8 cellular contexts compared by ENCODE assay signal in the genomic region with DNA sequence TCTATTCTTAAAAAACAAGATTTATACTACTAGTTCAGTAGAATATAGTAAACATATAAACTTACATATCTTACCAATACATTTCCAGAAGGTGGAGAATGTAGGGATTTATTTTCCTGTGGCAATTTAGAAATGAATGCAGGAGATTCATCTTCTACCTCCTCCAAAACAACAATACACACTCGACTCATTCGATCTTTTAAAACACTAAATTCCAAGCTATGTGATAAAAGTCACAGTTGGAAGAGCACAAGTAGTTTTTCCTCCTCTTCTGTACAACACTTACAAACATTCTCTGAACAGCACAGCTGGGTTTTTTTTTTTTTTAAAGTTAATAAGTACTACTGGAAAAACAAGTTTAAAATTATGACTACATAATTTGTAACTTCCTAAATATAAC. TPM values are rescaled to one million over a fixed set of nuclear protein-coding genes. Genes with fewer than 3 reads are reported as not detected.
A peak's percentile ranks its signal among the peaks of the same experiment; 100 is the strongest.
DNase-seq lines count a peak whose midpoint lies in the region; ATAC-seq and TF ChIP-seq lines count a peak whose summit lies in the region.

No MANE protein-coding gene starts in this region.

- no peaks in the 10 kb centered on the region for H3K9me3 ChIP-seq in right cardiac atrium (ENCODE audit: control insufficient read depth, low read length)
- no peaks in the 10 kb centered on the region for H3K9me3 ChIP-seq in uterus

- ATAC-seq in right cardiac atrium, result no peak
- ATAC-seq in Right ventricle myocardium inferior, result no peak
- ATAC-seq in HG03175 (IDR thresholded peaks at IDR 0.05; ENCODE audit: unreplicated experiment), result no peak
- ATAC-seq in GM21717 (IDR thresholded peaks at IDR 0.05; ENCODE audit: unreplicated experiment), result no peak

- DNase-seq in right cardiac atrium (no peak), Right ventricle myocardium inferior (ENCODE audit: missing footprints) (no peak), astrocyte of the spinal cord (ENCODE audit: low read depth, low spot score) (no peak), lung microvascular endothelial cell (ENCODE audit: low read depth in 2 of 2) (peak; percentile 10 to 26), uterus (no peak), DMS153 treated with DMSO at 0.1 percent for 48 hours (lab: John Stamatoyannopoulos, UW; ENCODE audit: unreplicated experiment) (no peak)

- 42% methylated on average over 2 of the region's 2 CpGs for WGBS in right cardiac atrium

- in situ Hi-C loops in astrocyte of the spinal cord (cut with HindIII; ENCODE audit: low sequenced_read_pairs), result no loop called here

- H3K27me3 ChIP-seq in right cardiac atrium (ENCODE audit: control insufficient read depth, insufficient read depth) (no peaks in the 10 kb centered on the region), uterus (no peaks in the 10 kb centered on the region)

- intact Hi-C loops in right cardiac atrium (cut with DNase I) (no loop called here), Right ventricle myocardium inferior (cut with DNase I) (no loop called here), uterus (cut with DNase I; ENCODE audit: low total_unique reads) (no loop called here)

- peak overlapping the region; percentile 32 for H3K4me3 ChIP-seq in right cardiac atrium (ENCODE audit: low read length)
- H3K4me3 ChIP-seq in astrocyte of the spinal cord (ENCODE audit: low read depth, low read length), result peak overlapping the region; percentile 77
- H3K4me3 ChIP-seq in uterus, result peak overlapping the region; percentile 34 to 39

- TF ChIP-seq POLR2A in uterus (IDR thresholded peaks at IDR 0.05), result no peak

- no peaks in the 10 kb centered on the region for H3K4me1 ChIP-seq in right cardiac atrium (ENCODE audit: control insufficient read depth, insufficient read depth, low read length)
- peaks cover 0 to 10% of the 10 kb centered on the region in 2 donors for H3K4me1 ChIP-seq in uterus

- TF ChIP-seq CTCF in astrocyte of the spinal cord (IDR thresholded peaks at IDR 0.05; ENCODE audit: low read depth, low read length), result no peak
- no peak for TF ChIP-seq CTCF in uterus (IDR thresholded peaks at IDR 0.05)

- H3K36me3 ChIP-seq in uterus, result no peaks in the 10 kb centered on the region

- H3K27ac ChIP-seq in right cardiac atrium (ENCODE audit: low read length), result no peak overlapping the region
- peak overlapping the region; percentile 85 to 95 for H3K27ac ChIP-seq in uterus

RNA-seq across cellular contexts. Expression of a gene that starts 1.4 kb away (rescaled TPM):
- total RNA-seq in right cardiac atrium, result 10 to 100 TPM in 2 of 4 donors, 1 to 10 TPM in 2; 9.1 to 14.3 (median 11.3) TPM
- polyA plus RNA-seq in right cardiac atrium, result 3.8 TPM
- total RNA-seq in Right ventricle myocardium inferior, result 23.6 TPM
- total RNA-seq in lung microvascular endothelial cell, result 40.3 and 72.4 TPM in 2 replicates
- 10 to 100 TPM; 20.0 to 86.8 (median 37.6) TPM for total RNA-seq in uterus

Comparison
In these comparisons a context has a peak if more than half of its experiments do, and no peak if none do; other contexts are left out.
1. DNase-seq: peak in lung microvascular endothelial cell (2 of 2); none in right cardiac atrium (0 of 3), Right ventricle myocardium inferior (single experiment), astrocyte of the spinal cord (single experiment), uterus (0 of 2) and DMS153 treated with DMSO at 0.1 percent for 48 hours (single experiment).
2. Peak in every context shown above with its lines, with median percentiles within 50 percentile points of each other: H3K4me3 ChIP-seq.